ENCODE assay signal across 9 cellular contexts in genomic region chr12:104680070-104680469, GRCh38.
DNase-seq lines count a peak whose midpoint lies in the region; ATAC-seq and TF ChIP-seq lines count a peak whose summit lies in the region.
"Had no signal": no experiment of that assay in that cellular context is flagged by ENCODE, and none has a peak within 500 bp of the region (broad histone marks: within the 10 kb centered on the region; RNA-seq: fewer than 3 reads in every experiment).

No MANE protein-coding gene starts in this region.

- H3K4me3 ChIP-seq in epithelial cell of proximal tubule (ENCODE audit: low read depth, low read length) (no peak overlapping the region), coronary artery (no peak overlapping the region)
- H3K4me3 ChIP-seq: psoas muscle had no signal

- DNase-seq in NCI-H2081 (lab: John Stamatoyannopoulos, UW) (peak; percentile 16 to 29), NCI-H2081 treated with DMSO at 0.1 percent for 48 hours (lab: John Stamatoyannopoulos, UW) (no peak), RKO (ENCODE audit: low spot score) (peak; percentile 13), epithelial cell of proximal tubule (ENCODE audit: low read depth) (no peak), coronary artery (ENCODE audit: low spot score) (no peak), cardiac septum (ENCODE audit: low spot score) (no peak), mucosa of gallbladder (ENCODE audit: low spot score) (no peak)
- DNase-seq: psoas muscle had no signal

- H3K27ac ChIP-seq in coronary artery = no peak overlapping the region
- H3K27ac ChIP-seq: psoas muscle had no signal

- ATAC-seq in HG02798 (IDR thresholded peaks at IDR 0.05; ENCODE audit: poor library complexity, unreplicated experiment) = peak; percentile 69

- TF ChIP-seq CTCF in epithelial cell of proximal tubule (conservative IDR thresholded peaks at IDR 0.05; ENCODE audit: low read depth, low read length) (peak; percentile 50), coronary artery (IDR thresholded peaks at IDR 0.05) (no peak)

- intact Hi-C loops in cardiac septum (cut with DNase I) = loop anchor here (5.0 kb wide), 1 partner anchor 62 kb away; no protein-coding TSS in a partner anchor

Comparison
In these comparisons a context has a peak if more than half of its experiments do, and no peak if none do; other contexts are left out.
1. DNase-seq: peak in NCI-H2081 (2 of 2) and RKO (single experiment); none in NCI-H2081 treated with DMSO at 0.1 percent for 48 hours (single experiment), epithelial cell of proximal tubule (single experiment), coronary artery (single experiment), cardiac septum (single experiment) and mucosa of gallbladder (single experiment).